In genomic region chr5:1815071-1815786, GRCh38 we compare ENCODE assay signal across 2 cellular contexts.
A peak's percentile ranks its signal among the peaks of the same experiment; 100 is the strongest.
TF ChIP-seq lines count a peak whose summit lies in the region.

No MANE protein-coding gene starts in this region.

TF ChIP-seq in K562, 482 proteins besides CTCF, POLR2A, EP300 and RAD21:
- TF ChIP-seq RBFOX2 (IDR thresholded peaks at IDR 0.05; ENCODE audit: low read depth, low read length) (peak; percentile 44), SRSF3 (IDR thresholded peaks at IDR 0.05; ENCODE audit: insufficient read depth, low read length) (no peak), POLR2G (IDR thresholded peaks at IDR 0.05; ENCODE audit: low read depth, low read length) (peak; percentile 54), RBM22 (IDR thresholded peaks at IDR 0.05; ENCODE audit: low read depth, low read length, poor library complexity, severe bottlenecking) (peak; percentile 71), ZNF584 (CRISPR knock-in tag; IDR thresholded peaks at IDR 0.05; ENCODE audit: low read depth) (no peak)
- TF ChIP-seq, protein P1, sequence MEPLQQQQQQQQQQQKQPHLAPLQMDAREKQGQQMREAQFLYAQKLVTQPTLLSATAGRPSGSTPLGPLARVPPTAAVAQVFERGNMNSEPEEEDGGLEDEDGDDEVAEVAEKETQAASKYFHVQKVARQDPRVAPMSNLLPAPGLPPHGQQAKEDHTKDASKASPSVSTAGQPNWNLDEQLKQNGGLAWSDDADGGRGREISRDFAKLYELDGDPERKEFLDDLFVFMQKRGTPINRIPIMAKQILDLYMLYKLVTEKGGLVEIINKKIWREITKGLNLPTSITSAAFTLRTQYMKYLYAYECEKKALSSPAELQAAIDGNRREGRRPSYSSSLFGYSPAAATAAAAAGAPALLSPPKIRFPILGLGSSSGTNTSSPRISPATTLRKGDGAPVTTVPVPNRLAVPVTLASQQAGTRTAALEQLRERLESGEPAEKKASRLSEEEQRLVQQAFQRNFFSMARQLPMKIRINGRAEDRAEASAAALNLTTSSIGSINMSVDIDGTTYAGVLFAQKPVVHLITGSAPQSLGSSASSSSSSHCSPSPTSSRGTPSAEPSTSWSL (CRISPR knock-in tag; IDR thresholded peaks at IDR 0.05; ENCODE audit: borderline replicate concordance): no peak

TF ChIP-seq in HepG2, 621 proteins besides CTCF, POLR2A, EP300 and RAD21:
- TF ChIP-seq ZUFSP (CRISPR knock-in tag; IDR thresholded peaks at IDR 0.05; ENCODE audit: borderline replicate concordance) (no peak), HMGA1 (CRISPR knock-in tag; conservative IDR thresholded peaks at IDR 0.05) (no peak), EEA1 (CRISPR knock-in tag; IDR thresholded peaks at IDR 0.05; ENCODE audit: borderline replicate concordance) (no peak), ZNF12 (CRISPR knock-in tag; IDR thresholded peaks at IDR 0.05) (no peak), ZBTB26 (CRISPR knock-in tag; IDR thresholded peaks at IDR 0.05; ENCODE audit: borderline replicate concordance) (no peak), SMYD3 (CRISPR knock-in tag; IDR thresholded peaks at IDR 0.05) (no peak), MED8 (CRISPR knock-in tag; IDR thresholded peaks at IDR 0.05; ENCODE audit: insufficient replicate concordance) (no peak), RFXAP (CRISPR knock-in tag; IDR thresholded peaks at IDR 0.05; ENCODE audit: borderline replicate concordance) (no peak), SP140L (CRISPR knock-in tag; IDR thresholded peaks at IDR 0.05; ENCODE audit: borderline replicate concordance) (no peak), XRCC5 (optimal IDR thresholded peaks at IDR 0.05; ENCODE audit: low read length) (no peak), ATF4 (CRISPR knock-in tag; IDR thresholded peaks at IDR 0.05) (no peak)
